In the genomic region with DNA sequence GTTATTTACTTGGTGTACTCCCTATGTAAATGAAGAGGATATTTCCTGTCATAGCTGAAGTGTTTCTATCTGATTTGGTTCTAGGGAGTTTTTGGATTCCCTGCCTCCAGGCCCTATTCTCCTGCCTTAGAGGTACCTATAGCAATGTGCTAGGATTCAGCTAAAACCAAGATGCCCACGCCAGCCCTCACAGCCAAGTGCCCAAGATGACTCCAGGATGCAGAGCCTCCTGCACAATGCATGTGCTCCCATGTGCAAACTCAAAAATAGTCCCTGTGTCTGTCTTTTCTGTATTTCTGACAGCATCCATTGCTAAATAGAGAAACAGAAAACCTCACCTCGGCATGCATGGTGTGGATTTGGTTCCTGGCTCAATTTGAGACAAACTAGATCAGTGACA, we compare ENCODE assay signal across 26 cellular contexts. TPM values are rescaled to one million over a fixed set of nuclear protein-coding genes. Genes with fewer than 3 reads are reported as not detected.
DNase-seq lines count a peak whose midpoint lies in the region; ATAC-seq, FAIRE-seq and TF ChIP-seq lines count a peak whose summit lies in the region.
"Had no signal": no experiment of that assay in that cellular context is flagged by ENCODE, and none has a peak within 500 bp of the region (broad histone marks: within the 10 kb centered on the region; RNA-seq: fewer than 3 reads in every experiment).

No MANE protein-coding gene starts in this region.

- CTCF ChIA-PET in HepG2 (lab: Yijun Ruan, JAX; ENCODE audit: low intra/inter-chr PET ratio, low total read pairs) (no interaction called here), T-cell (lab: Charles Lee) (no interaction called here)

- no peak for TF ChIP-seq CTCF in HepG2 (CRISPR knock-in tag; IDR thresholded peaks at IDR 0.05)
- no peak for TF ChIP-seq CTCF in right lobe of liver (IDR thresholded peaks at IDR 0.05)
- no peak for TF ChIP-seq CTCF in mesothelial cell of epicardium (IDR thresholded peaks at IDR 0.05; ENCODE audit: unreplicated experiment)
- no peak for TF ChIP-seq CTCF in type B pancreatic cell (conservative IDR thresholded peaks at IDR 0.05)
- no peak for TF ChIP-seq CTCF in brain microvascular endothelial cell (IDR thresholded peaks at IDR 0.05; ENCODE audit: low read depth, low read length, missing control alignments)

- peaks cover 29% of the 10 kb centered on the region for H3K79me2 ChIP-seq in HepG2 (ENCODE audit: insufficient read depth, low read length)

- H3K36me3 ChIP-seq in HepG2 (replicated peaks in 1 of 2; ENCODE audit: control insufficient read depth in 1 of 2, insufficient read depth in 2 of 2, low read length in 2 of 2) (no peaks in the 10 kb centered on the region; a peak in 1 of 5 replicates), right lobe of liver (no peaks in the 10 kb centered on the region), MG63 (peaks cover 11% of the 10 kb centered on the region), brain microvascular endothelial cell (replicated peaks) (no peaks in the 10 kb centered on the region)
- H3K36me3 ChIP-seq: BE2C, thyroid gland, WERI-Rb-1 had no signal

- no peak for FAIRE-seq in HepG2 (lab: Jason Lieb, UNC)

- H3K4me1 ChIP-seq in HepG2 (ENCODE audit: insufficient read depth, low read length), result peaks cover 41% of the 10 kb centered on the region
- H3K4me1 ChIP-seq in right lobe of liver, result peaks cover 0 to 10% (median 0%) of the 10 kb centered on the region in 4 donors
- H3K4me1 ChIP-seq: BE2C had no signal

- no peak overlapping the region for H3K27ac ChIP-seq in HepG2 (ENCODE audit: extremely low read length, insufficient read depth, low read length)
- no peak overlapping the region for H3K27ac ChIP-seq in right lobe of liver
- H3K27ac ChIP-seq in brain microvascular endothelial cell, result no peak overlapping the region
- H3K27ac ChIP-seq: coronary artery, epithelial cell of prostate, SJSA1 had no signal

- H3K4me3 Mint-ChIP-seq in T-cell (peak overlapping the region; percentile 72 to 80 (median 74)), mesothelial cell of epicardium (peak overlapping the region; percentile 63), type B pancreatic cell (peak overlapping the region; percentile 82)

- no TSS peak for BruUV-seq in HepG2 (replicated peaks; lab: Mats Ljungman, UMichigan)

- H4K20me1 ChIP-seq in HepG2 (ENCODE audit: insufficient read depth, low read length), result no peaks in the 10 kb centered on the region; the same call in 1 of the 2 replicates

- DNase-seq in HepG2 (ENCODE audit: low spot score) (no peak), right lobe of liver (no peak), T-cell (no peak), mesothelial cell of epicardium (ENCODE audit: low spot score in 2 of 2, unreplicated experiment in 2 of 2) (no peak), type B pancreatic cell (ENCODE audit: extremely low spot score, unreplicated experiment) (no peak), AG20443 (ENCODE audit: low spot score) (no peak), MG63 (no peak), brain microvascular endothelial cell (no peak)
- DNase-seq: aorta; BE2C; COR-L47; DMS53; effector memory CD4-positive, alpha-beta T cell; hippocampal formation; IMR-90; left colon; NCI-H1092; NCI-H2171; NCI-H82; stimulated activated CD4-positive, alpha-beta T cell treated with anti-CD3 and anti-CD28 coated beads, Interleukin-4, amount 100 ng/mL, for 24 hours; thyroid gland; WERI-Rb-1 had no signal

- peak overlapping the region; percentile 95 for H3K4me2 ChIP-seq in HepG2 (ENCODE audit: low read depth, low read length)

- WGBS in HepG2 (ENCODE audit: low lambda C conversion rate), result 78% methylated on average over 2 of the region's 2 CpGs
- 55% methylated on average over 2 of the region's 2 CpGs for WGBS in right lobe of liver (ENCODE audit: insufficient coverage, low coverage, low lambda C conversion rate, missing lambda C conversion rate)

- H3K36me3 Mint-ChIP-seq in T-cell (no peaks in the 10 kb centered on the region), mesothelial cell of epicardium (peaks cover 4% of the 10 kb centered on the region), type B pancreatic cell (no peaks in the 10 kb centered on the region)

- in situ Hi-C loops in HepG2 (cut with HindIII; ENCODE audit: extremely low pct_ligation_motif_present, low pct_unique_long_range_greater_than_20kb) (no loop called here), brain microvascular endothelial cell (cut with HindIII; ENCODE audit: low pct_ligation_motif_present, low sequenced_read_pairs) (loop anchor here (25.0 kb wide), 1 partner anchor 607 kb away; no protein-coding TSS in a partner anchor)

- TF ChIP-seq POLR2A in HepG2 (IDR thresholded peaks at IDR 0.05; ENCODE audit: insufficient read depth in 1 of 2, low read depth in 2 of 2, low read length in 2 of 2), result no peak
- no peak for TF ChIP-seq POLR2A in right lobe of liver (IDR thresholded peaks at IDR 0.05)

- no peak overlapping the region for H3K27ac Mint-ChIP-seq in T-cell
- no peak overlapping the region for H3K27ac Mint-ChIP-seq in mesothelial cell of epicardium
- no peak overlapping the region for H3K27ac Mint-ChIP-seq in type B pancreatic cell

- peaks cover 23 to 32% (median 30%) of the 10 kb centered on the region in 3 donors for H3K4me1 Mint-ChIP-seq in T-cell
- H3K4me1 Mint-ChIP-seq in mesothelial cell of epicardium, result peaks cover 15% of the 10 kb centered on the region
- peaks cover 19% of the 10 kb centered on the region for H3K4me1 Mint-ChIP-seq in type B pancreatic cell (ENCODE audit: unreplicated experiment)

- TF ChIP-seq EP300 in HepG2 (IDR thresholded peaks at IDR 0.05; ENCODE audit: low read depth in 2 of 2, low read length in 2 of 2) (no peak), HepG2 (CRISPR knock-in tag; IDR thresholded peaks at IDR 0.05; ENCODE audit: borderline replicate concordance) (no peak)

- H3K9me3 Mint-ChIP-seq in T-cell (no peaks in the 10 kb centered on the region), mesothelial cell of epicardium (no peaks in the 10 kb centered on the region), type B pancreatic cell (no peaks in the 10 kb centered on the region)
- H3K9me3 Mint-ChIP-seq: activated naive CD4-positive, alpha-beta T cell treated with anti-CD3 and anti-CD28 coated beads, Interleukin-2, amount 50 U/mL, for 24 hours had no signal

- TF ChIP-seq RAD21 in HepG2 (CRISPR knock-in tag; IDR thresholded peaks at IDR 0.05), result no peak

- H3K4me3 ChIP-seq in HepG2 (replicated peaks in 1 of 3; ENCODE audit: insufficient read depth in 1 of 3, low read depth in 2 of 3, low read length in 3 of 3) (no peak overlapping the region), right lobe of liver (no peak overlapping the region), MG63 (no peak overlapping the region), brain microvascular endothelial cell (ENCODE audit: low read depth, low read length) (no peak overlapping the region)

- H3K27me3 ChIP-seq in HepG2 (ENCODE audit: control insufficient read depth in 1 of 2, insufficient read depth in 2 of 2, low read length in 2 of 2) (peaks cover 0 to 17% of the 10 kb centered on the region in 2 experiments; a peak in 2 of 5 replicates), right lobe of liver (no peaks in the 10 kb centered on the region), MG63 (no peaks in the 10 kb centered on the region), brain microvascular endothelial cell (replicated peaks) (no peaks in the 10 kb centered on the region)
- H3K27me3 ChIP-seq: BE2C, SJSA1, thyroid gland had no signal

- H3K9me3 ChIP-seq in HepG2 (ENCODE audit: low read length) (no peaks in the 10 kb centered on the region), right lobe of liver (no peaks in the 10 kb centered on the region), MG63 (no peaks in the 10 kb centered on the region)
- H3K9me3 ChIP-seq: BE2C, SJSA1, thyroid gland had no signal

- no peak overlapping the region for H3K9ac ChIP-seq in HepG2 (ENCODE audit: insufficient read depth, low read depth, low read length)

- ATAC-seq in HepG2, result no peak
- no peak for ATAC-seq in right lobe of liver
- no peak for ATAC-seq in T-cell (replicated peaks in 1 of 4)

- H3K27me3 Mint-ChIP-seq in T-cell (peaks cover 0 to 9% of the 10 kb centered on the region in 2 donors), mesothelial cell of epicardium (ENCODE audit: low read depth) (peaks cover 28% of the 10 kb centered on the region), type B pancreatic cell (peaks cover 19% of the 10 kb centered on the region)

- POLR2A ChIA-PET in HepG2 (lab: Yijun Ruan, JAX), result interaction anchor here (2.3 kb wide), 1 partner anchor 396 kb away, joined by 6 read pairs; no protein-coding TSS in a partner anchor
- POLR2A ChIA-PET in T-cell (lab: Charles Lee), result no interaction called here

- H2AFZ ChIP-seq in HepG2 (ENCODE audit: low read length), result no peak overlapping the region

- intact Hi-C loops in HepG2 (cut with micrococcal nuclease; ENCODE audit: unreplicated experiment) (loop anchor here (10.0 kb wide), 1 partner anchor 935 kb away; no protein-coding TSS in a partner anchor), right lobe of liver (cut with DNase I) (no loop called here)

RNA-seq across cellular contexts. Expression of a gene that starts 0.9 kb away (rescaled TPM):
- 31.0 and 37.7 TPM in 2 replicates for total RNA-seq in HepG2 (2016; rRNA removed; fragmentation: Illumina TruSeq; extraction: Trizol)
- 8.0 and 10.9 TPM in 2 replicates for total RNA-seq in HepG2 (2016; cell fraction: cytosol; rRNA removed; fragmentation: Illumina TruSeq; extraction: Trizol; ENCODE audit: low read depth)
- 33.0 and 39.2 TPM in 2 replicates for total RNA-seq in HepG2 (2016; cell fraction: insoluble cytoplasmic fraction; rRNA removed; fragmentation: Illumina TruSeq; extraction: Trizol)
- total RNA-seq in HepG2 (2016; cell fraction: membrane; rRNA removed; fragmentation: Illumina TruSeq; extraction: Trizol), result 9.9 and 14.5 TPM in 2 replicates
- 49.3 and 51.0 TPM in 2 replicates for total RNA-seq in HepG2 (2016; cell fraction: nucleus; rRNA removed; fragmentation: Illumina TruSeq; extraction: Trizol)
- 58.7 and 67.0 TPM in 2 replicates for polyA plus RNA-seq in HepG2 (2011; rRNA removed)
- polyA plus RNA-seq in HepG2 (2011; cell fraction: cytosol; rRNA removed), result 15.2 and 18.3 TPM in 2 replicates
- 127 and 145 TPM in 2 replicates for polyA plus RNA-seq in HepG2 (2011; cell fraction: nucleus; rRNA removed)
- polyA plus RNA-seq in HepG2 (2012), result 31.2 and 34.3 TPM in 2 replicates
- 1.00 and 1.2 TPM in 2 replicates for polyA plus RNA-seq in HepG2 (2016; cell fraction: cytosol; fragmentation: Illumina TruSeq; extraction: Trizol; ENCODE audit: low read depth)
- polyA plus RNA-seq in HepG2 (2016; cell fraction: insoluble cytoplasmic fraction; fragmentation: Illumina TruSeq; extraction: Trizol; ENCODE audit: low read depth), result 26.8 and 27.3 TPM in 2 replicates
- 3.6 and 4.1 TPM in 2 replicates for polyA plus RNA-seq in HepG2 (2016; cell fraction: membrane; fragmentation: Illumina TruSeq; extraction: Trizol; ENCODE audit: low read depth)
- polyA plus RNA-seq in HepG2 (2016; cell fraction: nucleus; fragmentation: Illumina TruSeq; extraction: Trizol; ENCODE audit: insufficient read depth, low read depth), result 121 and 134 TPM in 2 replicates
- 15.4 and 29.8 TPM in 2 replicates for polyA minus RNA-seq in HepG2 (2011; rRNA and poly(A)+ RNA removed; ENCODE audit: low replicate concordance)
- 10.9 and 11.5 TPM in 2 replicates for polyA minus RNA-seq in HepG2 (2011; cell fraction: cytosol; rRNA and poly(A)+ RNA removed)
- 73.5 and 78.7 TPM in 2 replicates for polyA minus RNA-seq in HepG2 (2011; cell fraction: nucleus; rRNA and poly(A)+ RNA removed)
- total RNA-seq in right lobe of liver, result 10 to 100 TPM in 2 of 6 experiments, 1 to 10 TPM in 4; 7.2 to 16.7 (median 8.0) TPM
- total RNA-seq in T-cell, result 10 to 100 TPM; 33.9 to 60.7 (median 40.6) TPM
- 66.0 to 69.8 TPM (median 66.1 TPM) in 3 replicates for total RNA-seq in mesothelial cell of epicardium
- total RNA-seq in type B pancreatic cell (ENCODE audit: low replicate concordance), result 22.2 and 38.1 TPM in 2 replicates
- total RNA-seq in MG63 (2014; rRNA removed; shearing (Covaris generic); ENCODE audit: low replicate concordance), result 21.5 and 43.9 TPM in 2 replicates
